ENCODE assay signal across 43 cellular contexts in genomic region chr17:62322313-62322712, GRCh38. TPM values are rescaled to one million over a fixed set of nuclear protein-coding genes. Genes with fewer than 3 reads are reported as not detected.
"Had no signal": no experiment of that assay in that cellular context is flagged by ENCODE, and none has a peak within 500 bp of the region (broad histone marks: within the 10 kb centered on the region; RNA-seq: fewer than 3 reads in every experiment).

No MANE protein-coding gene starts in this region.

- H3K27me3 ChIP-seq: adrenal gland, ascending aorta, body of pancreas, brain microvascular endothelial cell, breast epithelium had no signal

- H3K9me3 Mint-ChIP-seq: activated naive CD4-positive, alpha-beta T cell treated with anti-CD3 and anti-CD28 coated beads for 36 hours; activated naive CD4-positive, alpha-beta T cell treated with anti-CD3 and anti-CD28 coated beads, Interleukin-2, amount 10 ng/mL, durations not matched to agents 7 days and 5 days; activated naive CD4-positive, alpha-beta T cell treated with anti-CD3 and anti-CD28 coated beads, Interleukin-2, amount 50 U/mL, for 24 hours; activated naive CD4-positive, alpha-beta T cell treated with anti-CD3 and anti-CD28 coated beads, Interleukin-2, amount 50 U/mL, for 72 hours; activated naive CD8-positive, alpha-beta T cell treated with anti-CD3 and anti-CD28 coated beads for 36 hours; activated naive CD8-positive, alpha-beta T cell treated with anti-CD3 and anti-CD28 coated beads, Interleukin-2, amount 10 ng/mL, durations not matched to agents 7 days and 5 days; activated naive CD8-positive, alpha-beta T cell treated with anti-CD3 and anti-CD28 coated beads, Interleukin-2, amount 50 U/mL, for 24 hours; activated T-cell treated with anti-CD3 and anti-CD28 coated beads, Interleukin-2, amount 50 U/mL, for 24 hours; activated T-cell treated with anti-CD3 and anti-CD28 coated beads, Interleukin-2, amount 50 U/mL, for 4 hours; activated T-cell treated with anti-CD3 and anti-CD28 coated beads, Interleukin-2, amount 50 U/mL, for 72 hours; activated T-helper 1 cell treated with anti-CD3 and anti-CD28 coated beads, Interleukin-12 subunit alpha, Interleukin-12 subunit beta, Interleukin-2, Interleukin-4 antibody, amounts not matched to agents 30 ng/mL and 10 ng/mL and 1 ng/mL, durations not matched to agents 14 hours and 24 hours and 36 hours; activated T-helper 17 cell treated with anti-CD3 and anti-CD28 coated beads, Interleukin-2, amount 50 U/mL, for 72 hours; activated T-helper 2 cell treated with anti-CD3 and anti-CD28 coated beads, Interferon-gamma antibody, Interleukin-2, Interleukin-4, amounts not matched to agents 10 μg/mL and 5 μg/mL and 100 μg/mL, durations not matched to agents 14 hours and 24 hours and 36 hours; central memory CD8-positive, alpha-beta T cell had no signal

- H3K9me3 ChIP-seq: adrenal gland, ascending aorta, body of pancreas, breast epithelium had no signal

- H3K4me3 Mint-ChIP-seq: activated naive CD4-positive, alpha-beta T cell treated with anti-CD3 and anti-CD28 coated beads for 36 hours; activated naive CD4-positive, alpha-beta T cell treated with anti-CD3 and anti-CD28 coated beads, Interleukin-2, amount 10 ng/mL, durations not matched to agents 7 days and 5 days; activated naive CD4-positive, alpha-beta T cell treated with anti-CD3 and anti-CD28 coated beads, Interleukin-2, amount 50 U/mL, for 24 hours; activated naive CD8-positive, alpha-beta T cell; activated naive CD8-positive, alpha-beta T cell treated with anti-CD3 and anti-CD28 coated beads for 36 hours; activated naive CD8-positive, alpha-beta T cell treated with anti-CD3 and anti-CD28 coated beads, Interleukin-2, amount 10 ng/mL, durations not matched to agents 7 days and 5 days; activated naive CD8-positive, alpha-beta T cell treated with anti-CD3 and anti-CD28 coated beads, Interleukin-2, amount 50 U/mL, for 24 hours; activated T-cell treated with anti-CD3 and anti-CD28 coated beads, Interleukin-2, amount 50 U/mL, for 24 hours; activated T-cell treated with anti-CD3 and anti-CD28 coated beads, Interleukin-2, amount 50 U/mL, for 4 hours; activated T-cell treated with anti-CD3 and anti-CD28 coated beads, Interleukin-2, amount 50 U/mL, for 72 hours; activated T-helper 1 cell treated with anti-CD3 and anti-CD28 coated beads, Interleukin-12 subunit alpha, Interleukin-12 subunit beta, Interleukin-2, Interleukin-4 antibody, amounts not matched to agents 30 ng/mL and 10 ng/mL and 1 ng/mL, durations not matched to agents 14 hours and 24 hours and 36 hours; activated T-helper 17 cell treated with anti-CD3 and anti-CD28 coated beads, Interleukin-2, amount 50 U/mL, for 72 hours; brain; central memory CD8-positive, alpha-beta T cell had no signal

- H3K4me1 ChIP-seq: adrenal gland, ascending aorta, body of pancreas, breast epithelium had no signal

- H3K36me3 ChIP-seq: adrenal gland, ascending aorta, brain microvascular endothelial cell, breast epithelium, cardiac muscle cell had no signal

- FAIRE-seq: bronchial epithelial cell had no signal

- DNase-seq: activated effector memory CD4-positive, alpha-beta T cell treated with anti-CD3 and anti-CD28 coated beads, Interleukin-2, amount 50 U/mL, for 16 hours; activated effector memory CD4-positive, alpha-beta T cell treated with Interleukin-2 at 50 U/mL for 16 hours; activated gamma-delta T cell; activated gamma-delta T cell treated with Interleukin-2 at 50 U/mL for 16 hours; activated naive CD4-positive, alpha-beta T cell; activated naive CD4-positive, alpha-beta T cell treated with anti-CD3 and anti-CD28 coated beads for 36 hours; activated naive CD4-positive, alpha-beta T cell treated with anti-CD3 and anti-CD28 coated beads, Interleukin-2, amount 10 ng/mL, durations not matched to agents 7 days and 5 days; activated naive CD4-positive, alpha-beta T cell treated with anti-CD3 and anti-CD28 coated beads, Interleukin-2, amount 50 U/mL, for 16 hours; activated naive CD4-positive, alpha-beta T cell treated with Interleukin-2 at 50 U/mL for 16 hours; activated naive CD8-positive, alpha-beta T cell treated with anti-CD3 and anti-CD28 coated beads for 36 hours; activated naive CD8-positive, alpha-beta T cell treated with anti-CD3 and anti-CD28 coated beads, Interleukin-2, amount 10 ng/mL, durations not matched to agents 7 days and 5 days; activated naive CD8-positive, alpha-beta T cell treated with anti-CD3 and anti-CD28 coated beads, Interleukin-2, amount 50 U/mL, for 24 hours; activated T-cell treated with anti-CD3 and anti-CD28 coated beads, Interleukin-2, amount 50 U/mL, for 1 hour; activated T-cell treated with anti-CD3 and anti-CD28 coated beads, Interleukin-2, amount 50 U/mL, for 24 hours; activated T-cell treated with anti-CD3 and anti-CD28 coated beads, Interleukin-2, amount 50 U/mL, for 4 hours; activated T-cell treated with anti-CD3 and anti-CD28 coated beads, Interleukin-2, amount 50 U/mL, for 48 hours; activated T-cell treated with anti-CD3 and anti-CD28 coated beads, Interleukin-2, amount 50 U/mL, for 72 hours; adrenal gland; amniotic stem cell; amygdala; anterior cingulate cortex; aorta; body of pancreas; brain microvascular endothelial cell; caudate nucleus; central memory CD4-positive, alpha-beta T cell; cerebellar nuclear complex had no signal

- H3K36me3 Mint-ChIP-seq: activated naive CD4-positive, alpha-beta T cell treated with anti-CD3 and anti-CD28 coated beads, Interleukin-2, amount 10 ng/mL, durations not matched to agents 7 days and 5 days; activated naive CD4-positive, alpha-beta T cell treated with anti-CD3 and anti-CD28 coated beads, Interleukin-2, amount 50 U/mL, for 24 hours; activated naive CD4-positive, alpha-beta T cell treated with anti-CD3 and anti-CD28 coated beads, Interleukin-2, amount 50 U/mL, for 72 hours; activated naive CD8-positive, alpha-beta T cell; activated naive CD8-positive, alpha-beta T cell treated with anti-CD3 and anti-CD28 coated beads for 36 hours; activated naive CD8-positive, alpha-beta T cell treated with anti-CD3 and anti-CD28 coated beads, Interleukin-2, amount 10 ng/mL, durations not matched to agents 7 days and 5 days; brain had no signal

- ATAC-seq: activated naive CD4-positive, alpha-beta T cell treated with anti-CD3 and anti-CD28 coated beads, Interleukin-2, amount 50 U/mL, for 72 hours; activated naive CD8-positive, alpha-beta T cell treated with anti-CD3 and anti-CD28 coated beads, Interleukin-2, amount 50 U/mL, for 24 hours; activated T-cell treated with anti-CD3 and anti-CD28 coated beads, Interleukin-2, amount 50 U/mL, for 4 hours; activated T-cell treated with anti-CD3 and anti-CD28 coated beads, Interleukin-2, amount 50 U/mL, for 72 hours; activated T-helper 17 cell treated with anti-CD3 and anti-CD28 coated beads, Interleukin-2, amount 50 U/mL, for 72 hours; body of pancreas had no signal

- H3K27ac ChIP-seq: adrenal gland, ascending aorta, body of pancreas, brain microvascular endothelial cell, breast epithelium, cardiac muscle cell had no signal

- H3K4me3 ChIP-seq: adrenal gland, ascending aorta, body of pancreas, breast epithelium, cardiac muscle cell had no signal

- H3K27ac Mint-ChIP-seq: activated naive CD4-positive, alpha-beta T cell treated with anti-CD3 and anti-CD28 coated beads for 36 hours; activated naive CD4-positive, alpha-beta T cell treated with anti-CD3 and anti-CD28 coated beads, Interleukin-2, amount 10 ng/mL, durations not matched to agents 7 days and 5 days; activated naive CD4-positive, alpha-beta T cell treated with anti-CD3 and anti-CD28 coated beads, Interleukin-2, amount 50 U/mL, for 24 hours; activated naive CD4-positive, alpha-beta T cell treated with anti-CD3 and anti-CD28 coated beads, Interleukin-2, amount 50 U/mL, for 72 hours; activated naive CD8-positive, alpha-beta T cell; activated naive CD8-positive, alpha-beta T cell treated with anti-CD3 and anti-CD28 coated beads for 36 hours; activated naive CD8-positive, alpha-beta T cell treated with anti-CD3 and anti-CD28 coated beads, Interleukin-2, amount 10 ng/mL, durations not matched to agents 7 days and 5 days; activated naive CD8-positive, alpha-beta T cell treated with anti-CD3 and anti-CD28 coated beads, Interleukin-2, amount 50 U/mL, for 24 hours; activated T-cell treated with anti-CD3 and anti-CD28 coated beads, Interleukin-2, amount 50 U/mL, for 24 hours; activated T-cell treated with anti-CD3 and anti-CD28 coated beads, Interleukin-2, amount 50 U/mL, for 72 hours; activated T-helper 1 cell treated with anti-CD3 and anti-CD28 coated beads, Interleukin-12 subunit alpha, Interleukin-12 subunit beta, Interleukin-2, Interleukin-4 antibody, amounts not matched to agents 30 ng/mL and 10 ng/mL and 1 ng/mL, durations not matched to agents 14 hours and 24 hours and 36 hours; activated T-helper 17 cell treated with anti-CD3 and anti-CD28 coated beads, Interleukin-2, amount 50 U/mL, for 72 hours; activated T-helper 2 cell treated with anti-CD3 and anti-CD28 coated beads, Interferon-gamma antibody, Interleukin-2, Interleukin-4, amounts not matched to agents 10 μg/mL and 5 μg/mL and 100 μg/mL, durations not matched to agents 14 hours and 24 hours and 36 hours; brain had no signal

- H3K4me1 Mint-ChIP-seq: activated naive CD4-positive, alpha-beta T cell treated with anti-CD3 and anti-CD28 coated beads, Interleukin-2, amount 10 ng/mL, durations not matched to agents 7 days and 5 days; activated naive CD4-positive, alpha-beta T cell treated with anti-CD3 and anti-CD28 coated beads, Interleukin-2, amount 50 U/mL, for 24 hours; activated naive CD8-positive, alpha-beta T cell treated with anti-CD3 and anti-CD28 coated beads for 36 hours; activated naive CD8-positive, alpha-beta T cell treated with anti-CD3 and anti-CD28 coated beads, Interleukin-2, amount 10 ng/mL, durations not matched to agents 7 days and 5 days; activated naive CD8-positive, alpha-beta T cell treated with anti-CD3 and anti-CD28 coated beads, Interleukin-2, amount 50 U/mL, for 24 hours; activated T-helper 17 cell treated with anti-CD3 and anti-CD28 coated beads, Interleukin-2, amount 50 U/mL, for 72 hours; brain; central memory CD8-positive, alpha-beta T cell had no signal

RNA-seq across cellular contexts. Expression of gene EFCAB3, which starts 58.0 kb away (rescaled TPM):
- total RNA-seq: activated naive CD4-positive, alpha-beta T cell treated with anti-CD3 and anti-CD28 coated beads for 36 hours; activated naive CD4-positive, alpha-beta T cell treated with anti-CD3 and anti-CD28 coated beads, Interleukin-2, amount 50 U/mL, for 72 hours; activated naive CD8-positive, alpha-beta T cell treated with anti-CD3 and anti-CD28 coated beads for 36 hours; activated naive CD8-positive, alpha-beta T cell treated with anti-CD3 and anti-CD28 coated beads, Interleukin-2, amount 10 ng/mL, durations not matched to agents 7 days and 5 days; activated T-cell treated with anti-CD3 and anti-CD28 coated beads, Interleukin-2, amount 50 U/mL, for 4 hours; activated T-cell treated with anti-CD3 and anti-CD28 coated beads, Interleukin-2, amount 50 U/mL, for 72 hours; adrenal gland; aorta; ascending aorta; body of pancreas; breast epithelium; bronchial epithelial cell; cardiac muscle cell; cardiac septum; cerebellum; chondrocyte had no signal
- polyA plus RNA-seq: adipose tissue, adrenal gland, aorta, cardiac muscle cell had no signal
